Comparison of ENCODE assay signal across 24 cellular contexts in genomic region chrY:3025357-3025756, GRCh38.
"Had no signal": no experiment of that assay in that cellular context is flagged by ENCODE, and none has a peak within 500 bp of the region (broad histone marks: within the 10 kb centered on the region; RNA-seq: fewer than 3 reads in every experiment).

No MANE protein-coding gene starts in this region.

- H3K4me3 ChIP-seq: adrenal gland, colonic mucosa, dorsolateral prefrontal cortex, esophagus muscularis mucosa, transverse colon had no signal

- H3K9me3 ChIP-seq: adrenal gland, colonic mucosa, esophagus muscularis mucosa, transverse colon had no signal

- H3K27ac ChIP-seq: adrenal gland, colonic mucosa, dorsolateral prefrontal cortex, esophagus muscularis mucosa, parathyroid adenoma, transverse colon had no signal

- H3K4me1 ChIP-seq: adrenal gland, colonic mucosa, esophagus muscularis mucosa, parathyroid adenoma, transverse colon had no signal

- H3K36me3 ChIP-seq: adrenal gland, colonic mucosa, esophagus muscularis mucosa, transverse colon had no signal

- ATAC-seq: activated CD4-positive, alpha-beta T cell treated with anti-CD3 and anti-CD28 coated beads for 36 hours; activated T-helper 17 cell treated with anti-CD3 and anti-CD28 coated beads, Interleukin-2, amount 50 U/mL, for 72 hours; left ventricle myocardium superior; right cardiac atrium; WTC11 had no signal

- FAIRE-seq: astrocyte, frontal cortex, islet of Langerhans, urothelium cell line had no signal

- H3K27me3 ChIP-seq: adrenal gland, colonic mucosa, dorsolateral prefrontal cortex, esophagus muscularis mucosa, transverse colon had no signal

- DNase-seq: activated CD4-positive, alpha-beta T cell treated with anti-CD3 and anti-CD28 coated beads for 36 hours; activated CD4-positive, alpha-beta T cell treated with anti-CD3 and anti-CD28 coated beads, Interleukin-2, amount 50 U/mL, for 4 hours; activated CD8-positive, alpha-beta memory T cell treated with anti-CD3 and anti-CD28 coated beads for 24 hours; activated CD8-positive, alpha-beta memory T cell treated with anti-CD3 and anti-CD28 coated beads, Interleukin-2, amount 50 U/mL, for 4 hours; activated T-cell treated with anti-CD3 and anti-CD28 coated beads, Interleukin-2, amount 50 U/mL, for 24 hours; adrenal gland; colonic mucosa; dorsolateral prefrontal cortex; hypothalamus; left ventricle myocardium superior; mammary epithelial cell; midbrain; nucleus accumbens; right cardiac atrium; stimulated activated CD4-positive, alpha-beta T cell treated with anti-CD3 and anti-CD28 coated beads, Interleukin-12 subunit alpha, Interleukin-12 subunit beta, amount 100 ng/mL, for 4 hours; transverse colon had no signal
